ENCODE assay signal across 3 cellular contexts in the genomic region with DNA sequence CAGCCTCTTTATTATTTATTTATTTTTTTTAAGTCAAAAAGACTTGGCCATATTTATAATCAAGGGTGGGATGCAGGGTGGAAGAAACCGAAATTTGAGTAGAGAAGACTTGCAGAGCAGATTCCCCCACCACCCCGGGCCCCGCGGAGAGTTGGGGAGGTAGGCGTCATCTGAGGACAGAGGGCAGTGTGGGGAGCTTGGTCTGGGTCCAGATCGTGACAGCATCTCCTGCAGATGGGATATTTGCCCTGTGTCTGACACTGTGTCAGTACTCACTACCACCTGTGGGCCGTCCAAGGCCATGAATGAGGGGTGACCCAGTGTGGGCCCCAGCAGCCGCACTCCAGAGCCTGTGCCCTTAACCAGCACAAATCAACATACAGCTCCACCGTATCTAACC.
TF ChIP-seq lines count a peak whose summit lies in the region.

No MANE protein-coding gene starts in this region.

TF ChIP-seq in GM23338, 12 proteins besides CTCF, POLR2A, EP300 and RAD21 (continues in another document):
- TF ChIP-seq POLR2AphosphoS5 (IDR thresholded peaks at IDR 0.05; ENCODE audit: low read depth) = no peak
- TF ChIP-seq ZNF114 (CRISPR knock-in tag; IDR thresholded peaks at IDR 0.05) = no peak
- no peak for TF ChIP-seq NANOG (IDR thresholded peaks at IDR 0.05; ENCODE audit: borderline replicate concordance)
- no peak for TF ChIP-seq CREB1 (CRISPR knock-in tag; IDR thresholded peaks at IDR 0.05; ENCODE audit: low read depth)
- TF ChIP-seq, protein P1, sequence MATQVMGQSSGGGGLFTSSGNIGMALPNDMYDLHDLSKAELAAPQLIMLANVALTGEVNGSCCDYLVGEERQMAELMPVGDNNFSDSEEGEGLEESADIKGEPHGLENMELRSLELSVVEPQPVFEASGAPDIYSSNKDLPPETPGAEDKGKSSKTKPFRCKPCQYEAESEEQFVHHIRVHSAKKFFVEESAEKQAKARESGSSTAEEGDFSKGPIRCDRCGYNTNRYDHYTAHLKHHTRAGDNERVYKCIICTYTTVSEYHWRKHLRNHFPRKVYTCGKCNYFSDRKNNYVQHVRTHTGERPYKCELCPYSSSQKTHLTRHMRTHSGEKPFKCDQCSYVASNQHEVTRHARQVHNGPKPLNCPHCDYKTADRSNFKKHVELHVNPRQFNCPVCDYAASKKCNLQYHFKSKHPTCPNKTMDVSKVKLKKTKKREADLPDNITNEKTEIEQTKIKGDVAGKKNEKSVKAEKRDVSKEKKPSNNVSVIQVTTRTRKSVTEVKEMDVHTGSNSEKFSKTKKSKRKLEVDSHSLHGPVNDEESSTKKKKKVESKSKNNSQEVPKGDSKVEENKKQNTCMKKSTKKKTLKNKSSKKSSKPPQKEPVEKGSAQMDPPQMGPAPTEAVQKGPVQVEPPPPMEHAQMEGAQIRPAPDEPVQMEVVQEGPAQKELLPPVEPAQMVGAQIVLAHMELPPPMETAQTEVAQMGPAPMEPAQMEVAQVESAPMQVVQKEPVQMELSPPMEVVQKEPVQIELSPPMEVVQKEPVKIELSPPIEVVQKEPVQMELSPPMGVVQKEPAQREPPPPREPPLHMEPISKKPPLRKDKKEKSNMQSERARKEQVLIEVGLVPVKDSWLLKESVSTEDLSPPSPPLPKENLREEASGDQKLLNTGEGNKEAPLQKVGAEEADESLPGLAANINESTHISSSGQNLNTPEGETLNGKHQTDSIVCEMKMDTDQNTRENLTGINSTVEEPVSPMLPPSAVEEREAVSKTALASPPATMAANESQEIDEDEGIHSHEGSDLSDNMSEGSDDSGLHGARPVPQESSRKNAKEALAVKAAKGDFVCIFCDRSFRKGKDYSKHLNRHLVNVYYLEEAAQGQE (IDR thresholded peaks at IDR 0.05; ENCODE audit: unreplicated experiment) = no peak
- TF ChIP-seq EZH2phosphoT487 (IDR thresholded peaks at IDR 0.05; ENCODE audit: unreplicated experiment) = no peak
- TF ChIP-seq STAT1 (IDR thresholded peaks at IDR 0.05; ENCODE audit: unreplicated experiment) = no peak

TF ChIP-seq in K562, 482 proteins besides CTCF, POLR2A, EP300 and RAD21 (continues in another document):
- TF ChIP-seq FOS (IDR thresholded peaks at IDR 0.05; ENCODE audit: extremely low read depth, insufficient read length) (no peak), RAD51 (IDR thresholded peaks at IDR 0.05; ENCODE audit: borderline replicate concordance, low read depth) (no peak), ZNF316 (IDR thresholded peaks at IDR 0.05) (no peak), ZNF644 (tag; IDR thresholded peaks at IDR 0.05; ENCODE audit: low read depth) (no peak)
- TF ChIP-seq, protein P2, sequence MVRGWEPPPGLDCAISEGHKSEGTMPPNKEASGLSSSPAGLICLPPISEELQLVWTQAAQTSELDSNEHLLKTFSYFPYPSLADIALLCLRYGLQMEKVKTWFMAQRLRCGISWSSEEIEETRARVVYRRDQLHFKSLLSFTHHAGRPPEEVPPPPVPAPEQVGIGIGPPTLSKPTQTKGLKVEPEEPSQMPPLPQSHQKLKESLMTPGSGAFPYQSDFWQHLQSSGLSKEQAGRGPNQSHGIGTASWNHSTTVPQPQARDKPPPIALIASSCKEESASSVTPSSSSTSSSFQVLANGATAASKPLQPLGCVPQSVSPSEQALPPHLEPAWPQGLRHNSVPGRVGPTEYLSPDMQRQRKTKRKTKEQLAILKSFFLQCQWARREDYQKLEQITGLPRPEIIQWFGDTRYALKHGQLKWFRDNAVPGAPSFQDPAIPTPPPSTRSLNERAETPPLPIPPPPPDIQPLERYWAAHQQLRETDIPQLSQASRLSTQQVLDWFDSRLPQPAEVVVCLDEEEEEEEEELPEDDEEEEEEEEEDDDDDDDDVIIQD (CRISPR knock-in tag; IDR thresholded peaks at IDR 0.05) = no peak
- TF ChIP-seq, protein P3, sequence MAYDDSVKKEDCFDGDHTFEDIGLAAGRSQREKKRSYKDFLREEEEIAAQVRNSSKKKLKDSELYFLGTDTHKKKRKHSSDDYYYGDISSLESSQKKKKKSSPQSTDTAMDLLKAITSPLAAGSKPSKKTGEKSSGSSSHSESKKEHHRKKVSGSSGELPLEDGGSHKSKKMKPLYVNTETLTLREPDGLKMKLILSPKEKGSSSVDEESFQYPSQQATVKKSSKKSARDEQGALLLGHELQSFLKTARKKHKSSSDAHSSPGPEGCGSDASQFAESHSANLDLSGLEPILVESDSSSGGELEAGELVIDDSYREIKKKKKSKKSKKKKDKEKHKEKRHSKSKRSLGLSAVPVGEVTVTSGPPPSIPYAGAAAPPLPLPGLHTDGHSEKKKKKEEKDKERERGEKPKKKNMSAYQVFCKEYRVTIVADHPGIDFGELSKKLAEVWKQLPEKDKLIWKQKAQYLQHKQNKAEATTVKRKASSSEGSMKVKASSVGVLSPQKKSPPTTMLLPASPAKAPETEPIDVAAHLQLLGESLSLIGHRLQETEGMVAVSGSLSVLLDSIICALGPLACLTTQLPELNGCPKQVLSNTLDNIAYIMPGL (CRISPR knock-in tag; IDR thresholded peaks at IDR 0.05) = no peak

TF ChIP-seq in SK-N-SH, 30 proteins besides CTCF, POLR2A, EP300 and RAD21:
- no peak for TF ChIP-seq FOSL2 (IDR thresholded peaks at IDR 0.05; ENCODE audit: borderline replicate concordance, low read depth)
- no peak for TF ChIP-seq ELF1 (IDR thresholded peaks at IDR 0.05)
- TF ChIP-seq GATA2 (CRISPR knock-in tag; IDR thresholded peaks at IDR 0.05) = no peak
- no peak for TF ChIP-seq TEAD4 (IDR thresholded peaks at IDR 0.05; ENCODE audit: borderline replicate concordance, insufficient read depth)
- TF ChIP-seq EZH2phosphoT487 (IDR thresholded peaks at IDR 0.05; ENCODE audit: borderline replicate concordance, low read depth) = no peak
- TF ChIP-seq MEF2A (IDR thresholded peaks at IDR 0.05; ENCODE audit: borderline replicate concordance, low read depth) = no peak
- TF ChIP-seq GABPA (IDR thresholded peaks at IDR 0.05; ENCODE audit: low read depth) = no peak
- TF ChIP-seq, protein P4, sequence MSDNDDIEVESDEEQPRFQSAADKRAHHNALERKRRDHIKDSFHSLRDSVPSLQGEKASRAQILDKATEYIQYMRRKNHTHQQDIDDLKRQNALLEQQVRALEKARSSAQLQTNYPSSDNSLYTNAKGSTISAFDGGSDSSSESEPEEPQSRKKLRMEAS (IDR thresholded peaks at IDR 0.05; ENCODE audit: low read depth) = no peak
- no peak for TF ChIP-seq POLR2AphosphoS5 (IDR thresholded peaks at IDR 0.05; ENCODE audit: low read depth, low read length)
- TF ChIP-seq, protein P5, sequence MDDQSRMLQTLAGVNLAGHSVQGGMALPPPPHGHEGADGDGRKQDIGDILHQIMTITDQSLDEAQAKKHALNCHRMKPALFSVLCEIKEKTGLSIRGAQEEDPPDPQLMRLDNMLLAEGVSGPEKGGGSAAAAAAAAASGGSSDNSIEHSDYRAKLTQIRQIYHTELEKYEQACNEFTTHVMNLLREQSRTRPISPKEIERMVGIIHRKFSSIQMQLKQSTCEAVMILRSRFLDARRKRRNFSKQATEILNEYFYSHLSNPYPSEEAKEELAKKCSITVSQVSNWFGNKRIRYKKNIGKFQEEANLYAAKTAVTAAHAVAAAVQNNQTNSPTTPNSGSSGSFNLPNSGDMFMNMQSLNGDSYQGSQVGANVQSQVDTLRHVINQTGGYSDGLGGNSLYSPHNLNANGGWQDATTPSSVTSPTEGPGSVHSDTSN (IDR thresholded peaks at IDR 0.05) = no peak
- TF ChIP-seq, protein P6, sequence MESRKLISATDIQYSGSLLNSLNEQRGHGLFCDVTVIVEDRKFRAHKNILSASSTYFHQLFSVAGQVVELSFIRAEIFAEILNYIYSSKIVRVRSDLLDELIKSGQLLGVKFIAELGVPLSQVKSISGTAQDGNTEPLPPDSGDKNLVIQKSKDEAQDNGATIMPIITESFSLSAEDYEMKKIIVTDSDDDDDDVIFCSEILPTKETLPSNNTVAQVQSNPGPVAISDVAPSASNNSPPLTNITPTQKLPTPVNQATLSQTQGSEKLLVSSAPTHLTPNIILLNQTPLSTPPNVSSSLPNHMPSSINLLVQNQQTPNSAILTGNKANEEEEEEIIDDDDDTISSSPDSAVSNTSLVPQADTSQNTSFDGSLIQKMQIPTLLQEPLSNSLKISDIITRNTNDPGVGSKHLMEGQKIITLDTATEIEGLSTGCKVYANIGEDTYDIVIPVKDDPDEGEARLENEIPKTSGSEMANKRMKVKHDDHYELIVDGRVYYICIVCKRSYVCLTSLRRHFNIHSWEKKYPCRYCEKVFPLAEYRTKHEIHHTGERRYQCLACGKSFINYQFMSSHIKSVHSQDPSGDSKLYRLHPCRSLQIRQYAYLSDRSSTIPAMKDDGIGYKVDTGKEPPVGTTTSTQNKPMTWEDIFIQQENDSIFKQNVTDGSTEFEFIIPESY (IDR thresholded peaks at IDR 0.05; ENCODE audit: borderline replicate concordance, low read depth) = no peak
- TF ChIP-seq TCF12 (IDR thresholded peaks at IDR 0.05) = no peak
- TF ChIP-seq TAF1 (IDR thresholded peaks at IDR 0.05; ENCODE audit: borderline replicate concordance, low read depth, low read length) = no peak
- TF ChIP-seq YY1 (IDR thresholded peaks at IDR 0.05; ENCODE audit: low read depth) = no peak
- TF ChIP-seq RFX5 (IDR thresholded peaks at IDR 0.05; ENCODE audit: low read length) = no peak
- no peak for TF ChIP-seq NFIC (IDR thresholded peaks at IDR 0.05; ENCODE audit: borderline replicate concordance)
- no peak for TF ChIP-seq CHD2 (IDR thresholded peaks at IDR 0.05; ENCODE audit: low read length, partially characterized antibody)
- TF ChIP-seq NRF1 (IDR thresholded peaks at IDR 0.05; ENCODE audit: low read depth, low read length) = no peak
